7 cellular contexts compared by ENCODE assay signal in genomic region chr10:51399840-51400239, GRCh38.
"Had no signal": no experiment of that assay in that cellular context is flagged by ENCODE, and none has a peak within 500 bp of the region (broad histone marks: within the 10 kb centered on the region; RNA-seq: fewer than 3 reads in every experiment).

No MANE protein-coding gene starts in this region.

- DNase-seq: H9, HCEC 1CT had no signal

- ATAC-seq: GM23338, K562 had no signal

- H3K9me3 Mint-ChIP-seq: GM23338, H9 had no signal

- FAIRE-seq: H1, H54, HTR-8/SVneo, K562 had no signal

- H3K27ac Mint-ChIP-seq: GM23338, H9 had no signal

- H3K4me3 Mint-ChIP-seq: GM23338, H9 had no signal

- H2AFZ ChIP-seq: GM23338 had no signal

- H3K4me3 ChIP-seq: GM23338, K562 had no signal

- H3K4me2 ChIP-seq: GM23338 had no signal
